12 cellular contexts compared by ENCODE assay signal in the genomic region with DNA sequence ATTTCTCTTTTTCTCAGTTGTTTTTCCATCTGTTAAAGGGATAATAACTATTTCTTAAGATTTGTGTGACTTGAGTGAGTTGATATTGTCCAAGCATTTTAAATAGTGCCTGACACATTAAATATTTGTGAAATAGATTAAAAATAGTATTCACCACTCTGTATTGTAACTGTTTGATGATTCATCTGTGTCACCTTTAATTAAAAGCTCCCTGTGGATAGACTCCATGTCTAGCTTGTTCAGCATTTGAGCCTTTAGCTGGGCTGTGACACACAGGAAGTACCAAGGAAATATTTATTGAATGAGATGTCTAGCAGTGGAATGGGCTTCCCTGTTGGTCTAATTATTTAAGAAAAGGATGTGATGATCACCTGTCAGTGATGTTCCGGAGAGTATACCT. TPM values are rescaled to one million over a fixed set of nuclear protein-coding genes. Genes with fewer than 3 reads are reported as not detected.
DNase-seq lines count a peak whose midpoint lies in the region; ATAC-seq, FAIRE-seq and TF ChIP-seq lines count a peak whose summit lies in the region.
"Had no signal": no experiment of that assay in that cellular context is flagged by ENCODE, and none has a peak within 500 bp of the region (broad histone marks: within the 10 kb centered on the region; RNA-seq: fewer than 3 reads in every experiment).

No MANE protein-coding gene starts in this region.

- peak in 1 of 8 donors; percentile 18 for ATAC-seq in heart right ventricle
- ATAC-seq in Right ventricle myocardium inferior: no peak
- ATAC-seq in activated T-helper 17 cell treated with anti-CD3 and anti-CD28 coated beads, Interleukin-2, amount 50 U/mL, for 72 hours (replicated peaks): no peak
- no peak for ATAC-seq in HG02798 (IDR thresholded peaks at IDR 0.05; ENCODE audit: poor library complexity, unreplicated experiment)

- no peaks in the 10 kb centered on the region for H3K79me2 ChIP-seq in keratinocyte (ENCODE audit: control insufficient read depth, insufficient read depth, low read length)

- H2AFZ ChIP-seq in keratinocyte (ENCODE audit: control insufficient read depth, low read length): no peak overlapping the region

- H3K4me3 ChIP-seq in heart right ventricle (peak overlapping the region in 5 of 10 donors; percentile 59 to 69 (median 66)), keratinocyte (ENCODE audit: control insufficient read depth in 2 of 3, extremely low read depth in 1 of 3, insufficient read depth in 2 of 3, low read depth in 1 of 3, low read length in 3 of 3) (no peak overlapping the region), endodermal cell (ENCODE audit: low read length) (no peak overlapping the region)

- dilution Hi-C loops in keratinocyte (cut with MboI; ENCODE audit: extremely low pct_ligation_motif_present, low sequenced_read_pairs): no loop called here

- no peaks in the 10 kb centered on the region for H3K36me3 Mint-ChIP-seq in activated T-helper 17 cell treated with anti-CD3 and anti-CD28 coated beads, Interleukin-2, amount 50 U/mL, for 72 hours (ENCODE audit: low read depth)
- H3K36me3 Mint-ChIP-seq in endodermal cell (ENCODE audit: low read depth): no peaks in the 10 kb centered on the region

- H3K27ac Mint-ChIP-seq in activated T-helper 17 cell treated with anti-CD3 and anti-CD28 coated beads, Interleukin-2, amount 50 U/mL, for 72 hours: peak overlapping the region; percentile 99
- no peak overlapping the region for H3K27ac Mint-ChIP-seq in endodermal cell

- H3K9me3 Mint-ChIP-seq in activated T-helper 17 cell treated with anti-CD3 and anti-CD28 coated beads, Interleukin-2, amount 50 U/mL, for 72 hours: no peaks in the 10 kb centered on the region
- no peaks in the 10 kb centered on the region for H3K9me3 Mint-ChIP-seq in endodermal cell

- TF ChIP-seq CTCF in heart right ventricle (IDR thresholded peaks at IDR 0.05) (no peak), keratinocyte (optimal IDR thresholded peaks at IDR 0.05 in 1 of 3, IDR thresholded peaks at IDR 0.05 in 1 of 3, conservative IDR thresholded peaks at IDR 0.05 in 1 of 3; ENCODE audit: extremely low read depth in 1 of 3, insufficient read depth in 2 of 3, low read length in 3 of 3) (no peak), endodermal cell (conservative IDR thresholded peaks at IDR 0.05) (no peak)

- peaks cover 0 to 9% (median 0%) of the 10 kb centered on the region in 9 donors for H3K36me3 ChIP-seq in heart right ventricle
- H3K36me3 ChIP-seq in keratinocyte (ENCODE audit: control insufficient read depth in 2 of 2, extremely low read depth in 1 of 2, insufficient read depth in 2 of 2, low read length in 2 of 2): no peaks in the 10 kb centered on the region
- no peaks in the 10 kb centered on the region for H3K36me3 ChIP-seq in endodermal cell (ENCODE audit: control insufficient read depth, insufficient read depth, low read length)

- no peaks in the 10 kb centered on the region for H3K27me3 ChIP-seq in heart right ventricle
- no peaks in the 10 kb centered on the region for H3K27me3 ChIP-seq in keratinocyte (ENCODE audit: control insufficient read depth, extremely low read depth, insufficient read depth, low read length)
- no peaks in the 10 kb centered on the region for H3K27me3 ChIP-seq in endodermal cell (ENCODE audit: control insufficient read depth, insufficient read depth, low read length, poor library complexity, severe bottlenecking)

- intact Hi-C loops in heart right ventricle (cut with DNase I) (loop anchor here in 2 of 10 donors (10.0 kb wide), 2 partner anchors 54 to 116 kb away; partner anchors contain the start of genes CAPS2 (in 1 of the 2) and GLIPR1L1 (in 1 of the 2)), Right ventricle myocardium inferior (cut with DNase I) (no loop called here)

- H3K4me1 Mint-ChIP-seq in activated T-helper 17 cell treated with anti-CD3 and anti-CD28 coated beads, Interleukin-2, amount 50 U/mL, for 72 hours: peaks cover 32% of the 10 kb centered on the region
- peaks cover 3% of the 10 kb centered on the region for H3K4me1 Mint-ChIP-seq in endodermal cell

- no peaks in the 10 kb centered on the region for H3K9me1 ChIP-seq in keratinocyte (ENCODE audit: control insufficient read depth, extremely low read depth, insufficient read depth, low read length)

- DNase-seq in heart right ventricle (no peak), Right ventricle myocardium inferior (ENCODE audit: missing footprints) (no peak), keratinocyte (ENCODE audit: low read depth, low spot score) (no peak), SHP77 treated with DMSO at 0.1 percent for 48 hours (lab: John Stamatoyannopoulos, UW) (no peak), GM19240 (ENCODE audit: insufficient read length, low spot score) (no peak), endodermal cell (no peak)
- DNase-seq: DMS79 treated with DMSO at 0.1 percent for 48 hours, GOT3, NCI-H524 had no signal

- peak overlapping the region; percentile 34 for H3K4me2 ChIP-seq in keratinocyte (ENCODE audit: control insufficient read depth, extremely low read depth, insufficient read depth, low read depth, low read length)

- H3K4me1 ChIP-seq in heart right ventricle: peaks cover 0 to 33% (median 24%) of the 10 kb centered on the region in 9 donors
- H3K4me1 ChIP-seq in keratinocyte (ENCODE audit: control insufficient read depth, extremely low read depth, insufficient read depth, low read length): peaks cover 25% of the 10 kb centered on the region
- no peaks in the 10 kb centered on the region for H3K4me1 ChIP-seq in endodermal cell (ENCODE audit: control insufficient read depth, insufficient read depth, low read length)

- peak overlapping the region in 8 of 10 donors; percentile 6 to 96 (median 88) for H3K27ac ChIP-seq in heart right ventricle
- H3K27ac ChIP-seq in keratinocyte (ENCODE audit: control insufficient read depth, insufficient read depth, low read length): no peak overlapping the region
- H3K27ac ChIP-seq in endodermal cell (ENCODE audit: low read depth, low read length): no peak overlapping the region

- H3K9ac ChIP-seq in keratinocyte (ENCODE audit: control insufficient read depth, extremely low read depth, insufficient read depth, low read length): no peak overlapping the region
- H3K9ac ChIP-seq in endodermal cell (ENCODE audit: extremely low read depth, low read length, poor library complexity, severe bottlenecking): no peak overlapping the region

- H3K9me3 ChIP-seq in heart right ventricle (peaks cover 0 to 10% (median 0%) of the 10 kb centered on the region in 11 donors), keratinocyte (ENCODE audit: control insufficient read depth, low read depth, low read length) (no peaks in the 10 kb centered on the region), endodermal cell (ENCODE audit: control insufficient read depth, low read length) (no peaks in the 10 kb centered on the region)

- FAIRE-seq in keratinocyte (lab: Jason Lieb, UNC): peak; percentile 57

- peak overlapping the region; percentile 96 for H3K4me3 Mint-ChIP-seq in activated T-helper 17 cell treated with anti-CD3 and anti-CD28 coated beads, Interleukin-2, amount 50 U/mL, for 72 hours
- H3K4me3 Mint-ChIP-seq in endodermal cell: no peak overlapping the region

- 65 to 96% methylated on average over 1 of the region's 1 CpG for WGBS in heart right ventricle, 2 donors
- WGBS in endodermal cell (ENCODE audit: insufficient coverage in 1 of 2, insufficient read length in 1 of 2), 2 experiments: 94% methylated on average over 1 of the region's 1 CpG; no CpG with 5 or more reads in 1 of the 2 experiments

- no peaks in the 10 kb centered on the region for H3K27me3 Mint-ChIP-seq in activated T-helper 17 cell treated with anti-CD3 and anti-CD28 coated beads, Interleukin-2, amount 50 U/mL, for 72 hours
- H3K27me3 Mint-ChIP-seq in endodermal cell (ENCODE audit: insufficient read depth): no peaks in the 10 kb centered on the region

- H4K20me1 ChIP-seq in keratinocyte (ENCODE audit: control insufficient read depth, extremely low read depth, insufficient read depth, low read length): no peaks in the 10 kb centered on the region

RNA-seq across cellular contexts. Expression of gene GLIPR1L2, which starts 1.8 kb away (rescaled TPM):
- total RNA-seq in heart right ventricle (1 to 10 TPM in 7 of 10 donors, under 1 TPM in 3; 0.66 to 2.9 (median 1.5) TPM), Right ventricle myocardium inferior (1.4 TPM), endodermal cell (under 1 TPM in 1 of 2 donors, not detected in 1; 0.58 TPM)
- polyA plus RNA-seq in heart right ventricle (under 1 TPM; 0.80 to 0.88 TPM), keratinocyte (0.29 to 0.66 TPM (median 0.41 TPM) in 3 replicates)
- under 1 TPM; 0.13 to 0.56 TPM for total RNA-seq in activated T-helper 17 cell treated with anti-CD3 and anti-CD28 coated beads, Interleukin-2, amount 50 U/mL, for 72 hours
- polyA plus RNA-seq in keratinocyte (2011; ENCODE audit: low read depth): 0.72 TPM
- 0.35 and 0.38 TPM in 2 replicates for polyA plus RNA-seq in keratinocyte (2011; cell fraction: cytosol; rRNA removed)
- 0.48 and 0.51 TPM in 2 replicates for polyA plus RNA-seq in keratinocyte (2011; cell fraction: nucleus; rRNA removed)
- polyA plus RNA-seq in keratinocyte (2012; ENCODE audit: low replicate concordance): 0.23 and 0.85 TPM in 2 replicates
- polyA minus RNA-seq in keratinocyte: 0.22 to 0.43 TPM in 2 of 3 replicates, not detected in the other
- not detected for polyA minus RNA-seq in keratinocyte (2011; cell fraction: cytosol; rRNA and poly(A)+ RNA removed)
- polyA minus RNA-seq in keratinocyte (2011; cell fraction: nucleus; rRNA and poly(A)+ RNA removed): 0.21 and 0.93 TPM in 2 replicates
- 0.11 TPM for polyA plus RNA-seq in endodermal cell (2013, experiment 1 of 2)
- polyA plus RNA-seq in endodermal cell (2013, experiment 2 of 2): 0.17 TPM

RNA-seq across cellular contexts. Expression of gene GLIPR1L1, which starts 54.6 kb away (rescaled TPM):
- not detected for total RNA-seq in heart right ventricle
- polyA plus RNA-seq in heart right ventricle: not detected
- not detected for total RNA-seq in Right ventricle myocardium inferior
- not detected for total RNA-seq in activated T-helper 17 cell treated with anti-CD3 and anti-CD28 coated beads, Interleukin-2, amount 50 U/mL, for 72 hours
- not detected in 3 replicates for polyA plus RNA-seq in keratinocyte
- not detected for polyA plus RNA-seq in keratinocyte (2011; ENCODE audit: low read depth)
- polyA plus RNA-seq in keratinocyte (2011; cell fraction: cytosol; rRNA removed): not detected in 2 replicates
- not detected in 2 replicates for polyA plus RNA-seq in keratinocyte (2011; cell fraction: nucleus; rRNA removed)
- polyA plus RNA-seq in keratinocyte (2012; ENCODE audit: low replicate concordance): not detected in 2 replicates
- polyA minus RNA-seq in keratinocyte: not detected in 3 replicates
- not detected for polyA minus RNA-seq in keratinocyte (2011; cell fraction: cytosol; rRNA and poly(A)+ RNA removed)
- polyA minus RNA-seq in keratinocyte (2011; cell fraction: nucleus; rRNA and poly(A)+ RNA removed): not detected in 2 replicates
- total RNA-seq in endodermal cell: 1 to 10 TPM in 1 of 2 donors, not detected in 1; 1.3 TPM
- polyA plus RNA-seq in endodermal cell (2013, experiment 1 of 2): 6.0 TPM
- polyA plus RNA-seq in endodermal cell (2013, experiment 2 of 2): 3.2 TPM
- total RNA-seq: liver had no signal
- polyA plus RNA-seq: liver had no signal

RNA-seq across cellular contexts. Expression of gene CAPS2, which starts 58.9 kb away (rescaled TPM):
- total RNA-seq in heart right ventricle: 10 to 100 TPM; 10.3 to 16.0 (median 13.0) TPM
- polyA plus RNA-seq in heart right ventricle: 10 to 100 TPM in 1 of 2 donors, 1 to 10 TPM in 1; 1.4 to 11.0 TPM
- total RNA-seq in Right ventricle myocardium inferior: 11.4 TPM
- 10 to 100 TPM in 1 of 2 donors, 1 to 10 TPM in 1; 6.0 to 11.1 TPM for total RNA-seq in activated T-helper 17 cell treated with anti-CD3 and anti-CD28 coated beads, Interleukin-2, amount 50 U/mL, for 72 hours
- 1.5 to 2.2 TPM (median 2.0 TPM) in 3 replicates for polyA plus RNA-seq in keratinocyte
- polyA plus RNA-seq in keratinocyte (2011; ENCODE audit: low read depth): 1.0 TPM
- polyA plus RNA-seq in keratinocyte (2011; cell fraction: cytosol; rRNA removed): 1.3 and 1.6 TPM in 2 replicates
- polyA plus RNA-seq in keratinocyte (2011; cell fraction: nucleus; rRNA removed): 3.4 and 4.4 TPM in 2 replicates
- 1.0 and 1.1 TPM in 2 replicates for polyA plus RNA-seq in keratinocyte (2012; ENCODE audit: low replicate concordance)
- polyA minus RNA-seq in keratinocyte: 0.95 to 6.0 TPM (median 5.6 TPM) in 3 replicates
- polyA minus RNA-seq in keratinocyte (2011; cell fraction: cytosol; rRNA and poly(A)+ RNA removed): 1.7 TPM
- polyA minus RNA-seq in keratinocyte (2011; cell fraction: nucleus; rRNA and poly(A)+ RNA removed): 7.2 and 9.9 TPM in 2 replicates
- total RNA-seq in endodermal cell: 1 to 10 TPM; 3.9 to 5.5 TPM
- 7.1 TPM for polyA plus RNA-seq in endodermal cell (2013, experiment 1 of 2)
- polyA plus RNA-seq in endodermal cell (2013, experiment 2 of 2): 7.7 TPM

Comparison
In these comparisons a context has a peak if more than half of its experiments do, and no peak if none do; other contexts are left out.
1. H3K27ac ChIP-seq: peak in heart right ventricle (8 of 10); none in keratinocyte (single experiment) and endodermal cell (single experiment).